19 cellular contexts compared by ENCODE assay signal in the genomic region with DNA sequence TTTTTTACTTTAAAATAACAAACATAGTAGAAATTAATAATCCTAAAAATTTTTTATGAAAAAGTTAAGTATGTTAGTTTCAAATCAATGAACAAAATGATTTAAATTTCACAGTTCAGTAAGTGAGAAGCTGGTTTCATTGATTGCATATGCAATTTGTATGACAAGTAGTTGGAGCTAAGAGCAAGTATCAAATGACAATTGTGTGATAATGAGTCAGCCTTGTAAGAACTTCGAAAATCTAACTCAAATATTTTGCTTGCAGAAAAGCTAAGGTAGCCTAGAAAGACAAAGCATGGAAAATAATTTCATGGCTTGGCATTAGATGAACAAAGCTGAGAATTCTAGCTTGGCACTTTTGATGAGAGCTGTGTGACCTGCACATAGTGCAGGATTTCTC.
A peak's percentile ranks its signal among the peaks of the same experiment; 100 is the strongest.
DNase-seq lines count a peak whose midpoint lies in the region; ATAC-seq, FAIRE-seq and TF ChIP-seq lines count a peak whose summit lies in the region.
"Had no signal": no experiment of that assay in that cellular context is flagged by ENCODE, and none has a peak within 500 bp of the region (broad histone marks: within the 10 kb centered on the region; RNA-seq: fewer than 3 reads in every experiment).

No MANE protein-coding gene starts in this region.

- no peak overlapping the region for H3K9ac ChIP-seq in mesendoderm (ENCODE audit: low read length)
- H3K9ac ChIP-seq in endodermal cell (ENCODE audit: extremely low read depth, low read length, poor library complexity, severe bottlenecking) = no peak overlapping the region

- no peaks in the 10 kb centered on the region for H3K79me2 ChIP-seq in mesendoderm (ENCODE audit: control insufficient read depth, insufficient read depth, low read length)

- peaks cover 1% of the 10 kb centered on the region for H3K4me1 Mint-ChIP-seq in endodermal cell
- H3K4me1 Mint-ChIP-seq: T-cell had no signal

- no peak overlapping the region for H3K56ac ChIP-seq in mesendoderm (ENCODE audit: low read length)

- no peak overlapping the region for H3K27ac Mint-ChIP-seq in endodermal cell
- H3K27ac Mint-ChIP-seq: B cell, T-cell had no signal

- H3K4me3 Mint-ChIP-seq in endodermal cell = no peak overlapping the region
- H3K4me3 Mint-ChIP-seq: B cell, T-cell had no signal

- peaks cover 10% of the 10 kb centered on the region for H3K36me3 Mint-ChIP-seq in endodermal cell (ENCODE audit: low read depth)

- no peak overlapping the region for H3K18ac ChIP-seq in mesendoderm (ENCODE audit: low read length)

- no peak for TF ChIP-seq CTCF in bronchial epithelial cell (IDR thresholded peaks at IDR 0.05; ENCODE audit: insufficient read depth, low read length, severe bottlenecking)
- TF ChIP-seq CTCF in endodermal cell (conservative IDR thresholded peaks at IDR 0.05) = no peak

- peaks cover 37% of the 10 kb centered on the region for H3K9me3 Mint-ChIP-seq in endodermal cell

- H3K36me3 ChIP-seq in bronchial epithelial cell (ENCODE audit: control insufficient read depth, insufficient read depth, low read length) = no peaks in the 10 kb centered on the region
- no peaks in the 10 kb centered on the region for H3K36me3 ChIP-seq in mesendoderm (ENCODE audit: control insufficient read depth, insufficient read depth, low read length)
- no peaks in the 10 kb centered on the region for H3K36me3 ChIP-seq in endodermal cell (ENCODE audit: control insufficient read depth, insufficient read depth, low read length)
- H3K36me3 ChIP-seq: colonic mucosa had no signal

- WGBS in mesendoderm (ENCODE audit: extremely low coverage, insufficient coverage, low lambda C conversion rate) = no CpG with 5 or more reads among the region's 1 CpG
- WGBS in endodermal cell (ENCODE audit: insufficient coverage in 1 of 2, insufficient read length in 1 of 2), 2 experiments = 84 to 100% methylated on average over 1 of the region's 1 CpG

- H3K4me2 ChIP-seq in mesendoderm (ENCODE audit: low read length) = no peak overlapping the region

- H3K4me3 ChIP-seq in bronchial epithelial cell (ENCODE audit: low read depth, low read length) = no peak overlapping the region
- no peak overlapping the region for H3K4me3 ChIP-seq in mesendoderm (ENCODE audit: low read length)
- H3K4me3 ChIP-seq in endodermal cell (ENCODE audit: low read length) = no peak overlapping the region
- H3K4me3 ChIP-seq: colonic mucosa, right lobe of liver had no signal

- H3K27me3 Mint-ChIP-seq in endodermal cell (ENCODE audit: insufficient read depth) = no peaks in the 10 kb centered on the region
- H3K27me3 Mint-ChIP-seq: B cell, T-cell had no signal

- H3K4me1 ChIP-seq in mesendoderm (ENCODE audit: control insufficient read depth, low read depth, low read length) (no peaks in the 10 kb centered on the region), endodermal cell (ENCODE audit: control insufficient read depth, insufficient read depth, low read length) (no peaks in the 10 kb centered on the region)
- H3K4me1 ChIP-seq: colonic mucosa, right lobe of liver had no signal

- H3K23ac ChIP-seq in mesendoderm (ENCODE audit: low read length) = no peak overlapping the region

- H3K4ac ChIP-seq in mesendoderm (ENCODE audit: low read depth, low read length) = no peak overlapping the region

- H4K5ac ChIP-seq in mesendoderm (ENCODE audit: low read length) = no peak overlapping the region

- H2BK120ac ChIP-seq in mesendoderm (ENCODE audit: low read depth, low read length) = no peak overlapping the region

- H3K27ac ChIP-seq in mesendoderm (ENCODE audit: low read depth, low read length) = no peak overlapping the region
- no peak overlapping the region for H3K27ac ChIP-seq in endodermal cell (ENCODE audit: low read depth, low read length)
- H3K27ac ChIP-seq: colonic mucosa, right lobe of liver had no signal

- no peaks in the 10 kb centered on the region for H3K79me1 ChIP-seq in mesendoderm (ENCODE audit: low read length)

- ATAC-seq in GM18511 (IDR thresholded peaks at IDR 0.05; ENCODE audit: unreplicated experiment) = no peak
- ATAC-seq: right lobe of liver, Right ventricle myocardium inferior, T-cell had no signal

- H4K8ac ChIP-seq in mesendoderm (ENCODE audit: low read depth, low read length) = no peak overlapping the region

- H2BK15ac ChIP-seq in mesendoderm (replicated peaks; ENCODE audit: low read depth) = no peak overlapping the region

- no peak overlapping the region for H2BK5ac ChIP-seq in mesendoderm (ENCODE audit: low read length)

- FAIRE-seq in bronchial epithelial cell (lab: Jason Lieb, UNC) = no peak
- FAIRE-seq: endothelial cell of umbilical vein had no signal

- no peak overlapping the region for H2AK5ac ChIP-seq in mesendoderm (ENCODE audit: low read length)

- peaks cover 25% of the 10 kb centered on the region for H3K9me3 ChIP-seq in endodermal cell (ENCODE audit: control insufficient read depth, low read length)
- H3K9me3 ChIP-seq: colonic mucosa had no signal

- DNase-seq in EL (peak; percentile 26), NCI-H69 (lab: John Stamatoyannopoulos, UW) (peak; percentile 19), bronchial epithelial cell (ENCODE audit: low read depth) (peak; percentile 64), mesendoderm (peak; percentile 19), AG08396 (ENCODE audit: low spot score) (no peak), endodermal cell (no peak)
- DNase-seq: activated CD4-positive, alpha-beta T cell treated with anti-CD3 and anti-CD28 coated beads, Interleukin-2, amount 50 U/mL, for 1 hour; activated naive CD4-positive, alpha-beta T cell; aorta; colonic mucosa; NCI-H345; nucleus accumbens; right lobe of liver; stimulated activated CD4-positive, alpha-beta T cell treated with anti-CD3 and anti-CD28 coated beads, Interleukin-2, amount 100 ng/mL, for 48 hours; T-cell had no signal

- H3K27me3 ChIP-seq in bronchial epithelial cell (ENCODE audit: control insufficient read depth, insufficient read depth, low read length) (no peaks in the 10 kb centered on the region), mesendoderm (ENCODE audit: insufficient read depth, low read length, poor library complexity) (no peaks in the 10 kb centered on the region), endodermal cell (ENCODE audit: control insufficient read depth, insufficient read depth, low read length, poor library complexity, severe bottlenecking) (no peaks in the 10 kb centered on the region)
- H3K27me3 ChIP-seq: colonic mucosa, right lobe of liver had no signal

Comparison
In these comparisons a context has a peak if more than half of its experiments do, and no peak if none do; other contexts are left out.
1. DNase-seq: peak in EL (single experiment), NCI-H69 (single experiment), bronchial epithelial cell (single experiment) and mesendoderm (single experiment); none in AG08396 (single experiment) and endodermal cell (single experiment).